8 cellular contexts compared by ENCODE assay signal in the genomic region with DNA sequence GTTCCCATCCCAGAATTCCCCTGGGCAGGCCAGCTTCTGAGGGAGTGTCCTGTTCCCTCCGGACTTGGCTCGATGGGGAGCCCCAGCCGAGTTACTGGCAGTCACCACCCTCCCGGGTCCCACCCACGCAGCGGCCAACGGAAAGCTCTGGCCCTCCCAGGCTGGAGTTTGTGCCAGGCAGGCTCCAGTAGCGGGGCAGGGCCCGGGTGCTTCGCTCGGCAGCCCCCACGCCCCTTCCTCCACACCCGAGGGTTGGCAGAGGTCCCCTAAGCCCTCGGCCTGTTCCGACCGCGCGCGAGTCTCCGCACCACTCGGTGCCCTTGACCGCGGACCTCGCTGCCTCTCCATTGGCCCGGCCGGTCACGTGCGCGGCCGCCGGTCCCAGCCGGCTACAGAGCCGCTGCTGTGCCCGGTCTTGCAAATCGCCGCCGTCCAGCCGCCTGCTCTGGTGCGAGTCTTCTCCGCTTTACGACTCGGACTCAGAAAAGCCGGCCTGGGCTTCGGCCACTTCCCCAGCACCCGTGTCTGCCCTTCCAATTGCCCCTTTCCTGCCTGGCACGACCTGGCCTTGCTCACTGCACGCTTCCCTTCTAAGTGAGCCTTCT. TPM values are rescaled to one million over a fixed set of nuclear protein-coding genes. Genes with fewer than 3 reads are reported as not detected.
A peak's percentile ranks its signal among the peaks of the same experiment; 100 is the strongest.
DNase-seq lines count a peak whose midpoint lies in the region; ATAC-seq and TF ChIP-seq lines count a peak whose summit lies in the region.

No MANE protein-coding gene starts in this region.

- H3K9me3 ChIP-seq in Karpas-422 (ENCODE audit: low read length), result no peaks in the 10 kb centered on the region
- peaks cover 22% of the 10 kb centered on the region for H3K9me3 ChIP-seq in adipocyte (ENCODE audit: control insufficient read depth, low read length)
- no peaks in the 10 kb centered on the region for H3K9me3 ChIP-seq in cardiac muscle cell (ENCODE audit: low read depth)

- H3K27ac ChIP-seq in Karpas-422 (ENCODE audit: low read length) (no peak overlapping the region), cardiac muscle cell (no peak overlapping the region)

- H3K4me3 Mint-ChIP-seq in osteocyte (ENCODE audit: unreplicated experiment), result peak overlapping the region; percentile 54

- no peaks in the 10 kb centered on the region for H3K27me3 Mint-ChIP-seq in osteocyte (ENCODE audit: unreplicated experiment)

- peaks cover 15% of the 10 kb centered on the region for H3K4me1 Mint-ChIP-seq in osteocyte (ENCODE audit: unreplicated experiment)

- no peaks in the 10 kb centered on the region for H3K79me2 ChIP-seq in Karpas-422 (ENCODE audit: low read length)

- H3K36me3 Mint-ChIP-seq in osteocyte (ENCODE audit: unreplicated experiment), result no peaks in the 10 kb centered on the region

- peak; percentile 67 for ATAC-seq in GM21367 (IDR thresholded peaks at IDR 0.05; ENCODE audit: unreplicated experiment)

- no peaks in the 10 kb centered on the region for H3K9me3 Mint-ChIP-seq in osteocyte (ENCODE audit: unreplicated experiment)

- H2AFZ ChIP-seq in Karpas-422 (ENCODE audit: low read length), result peak overlapping the region; percentile 89

- no peak for TF ChIP-seq CTCF in cardiac muscle cell (IDR thresholded peaks at IDR 0.05; ENCODE audit: low read depth, low read length)
- TF ChIP-seq CTCF in osteocyte (IDR thresholded peaks at IDR 0.05), result no peak

- H3K9ac ChIP-seq in Karpas-422 (ENCODE audit: low read length) (peak overlapping the region; percentile 72), adipocyte (ENCODE audit: low read length) (peak overlapping the region; percentile 73)

- no peaks in the 10 kb centered on the region for H4K20me1 ChIP-seq in Karpas-422 (ENCODE audit: insufficient read depth, low read depth, low read length)

- H3K4me3 ChIP-seq in Karpas-422 (ENCODE audit: low read length), result peak overlapping the region; percentile 63
- peak overlapping the region; percentile 65 for H3K4me3 ChIP-seq in adipocyte (ENCODE audit: low read length)
- no peak overlapping the region for H3K4me3 ChIP-seq in cardiac muscle cell

- peaks cover 32% of the 10 kb centered on the region for H3K4me1 ChIP-seq in Karpas-422 (ENCODE audit: low read length)
- peaks cover 11% of the 10 kb centered on the region for H3K4me1 ChIP-seq in adipocyte (ENCODE audit: control insufficient read depth, insufficient read depth, low read length)
- no peaks in the 10 kb centered on the region for H3K4me1 ChIP-seq in cardiac muscle cell (ENCODE audit: low read depth)

- peak overlapping the region; percentile 84 for H3K27ac Mint-ChIP-seq in osteocyte (ENCODE audit: unreplicated experiment)

- no peaks in the 10 kb centered on the region for H3K36me3 ChIP-seq in Karpas-422 (ENCODE audit: insufficient read depth, low read length)
- H3K36me3 ChIP-seq in adipocyte (ENCODE audit: control insufficient read depth, insufficient read depth, low read length, severe bottlenecking), result no peaks in the 10 kb centered on the region
- no peaks in the 10 kb centered on the region for H3K36me3 ChIP-seq in cardiac muscle cell

- DNase-seq in DMS79 treated with DMSO at 0.1 percent for 48 hours (lab: John Stamatoyannopoulos, UW), result peak; percentile 8
- peak; percentile 65 for DNase-seq in Karpas-422
- peak; percentile 6 for DNase-seq in adipocyte (ENCODE audit: low read depth)
- DNase-seq in cardiac muscle cell (ENCODE audit: low read depth in 1 of 2, low spot score in 1 of 2), result peak; percentile 65 to 73
- DNase-seq in osteocyte (ENCODE audit: extremely low spot score, unreplicated experiment), result no peak
- DNase-seq in NCI-H1694 (lab: John Stamatoyannopoulos, UW), result no peak
- no peak for DNase-seq in activated gamma-delta T cell (lab: John Stamatoyannopoulos, UW)

- H3K9me2 ChIP-seq in Karpas-422 (replicated peaks; ENCODE audit: insufficient read depth, low read length), result no peaks in the 10 kb centered on the region

- H3K4me2 ChIP-seq in Karpas-422 (ENCODE audit: low read depth, low read length, poor library complexity, severe bottlenecking), result peak overlapping the region; percentile 70

- H3K27me3 ChIP-seq in Karpas-422 (ENCODE audit: low read length) (no peaks in the 10 kb centered on the region), adipocyte (replicated peaks; ENCODE audit: control insufficient read depth, insufficient read depth, low read length) (peaks cover 15% of the 10 kb centered on the region), cardiac muscle cell (no peaks in the 10 kb centered on the region)

RNA-seq across cellular contexts. Expression of a gene that starts 20.8 kb away (rescaled TPM):
- 6.0 and 15.8 TPM in 2 replicates for total RNA-seq in Karpas-422 (2014; rRNA removed; shearing (Covaris generic); ENCODE audit: low replicate concordance)
- total RNA-seq in cardiac muscle cell (3.8 and 5.6 TPM in 2 replicates), osteocyte (6.7 and 10.2 TPM in 2 replicates)
- polyA plus RNA-seq in cardiac muscle cell, result 3.9 and 4.7 TPM in 2 replicates

Comparison
In these comparisons a context has a peak if more than half of its experiments do, and no peak if none do; other contexts are left out.
1. DNase-seq: peak in DMS79 treated with DMSO at 0.1 percent for 48 hours (single experiment), Karpas-422 (single experiment), adipocyte (single experiment) and cardiac muscle cell (2 of 2); none in osteocyte (single experiment), NCI-H1694 (single experiment) and activated gamma-delta T cell (single experiment).